In genomic region chr3:63303238-63303637, GRCh38 we compare ENCODE assay signal across 21 cellular contexts. TPM values are rescaled to one million over a fixed set of nuclear protein-coding genes. Genes with fewer than 3 reads are reported as not detected.
DNase-seq lines count a peak whose midpoint lies in the region; ATAC-seq, FAIRE-seq and TF ChIP-seq lines count a peak whose summit lies in the region.
"Had no signal": no experiment of that assay in that cellular context is flagged by ENCODE, and none has a peak within 500 bp of the region (broad histone marks: within the 10 kb centered on the region; RNA-seq: fewer than 3 reads in every experiment).

No MANE protein-coding gene starts in this region.

- no peak overlapping the region for H2AK5ac ChIP-seq in H1 (ENCODE audit: low read depth, low read length)

- H4K20me1 ChIP-seq in PC-3 (ENCODE audit: low read length) (no peaks in the 10 kb centered on the region), H1 (replicated peaks in 1 of 2; ENCODE audit: control insufficient read depth in 1 of 2, insufficient read depth in 2 of 2, low read length in 2 of 2) (peaks cover 1 to 2% of the 10 kb centered on the region in 2 experiments)

- no peaks in the 10 kb centered on the region for H3K79me2 ChIP-seq in PC-3 (ENCODE audit: low read length)
- no peaks in the 10 kb centered on the region for H3K79me2 ChIP-seq in H1 (ENCODE audit: control insufficient read depth in 1 of 2, insufficient read depth in 2 of 2, low read length in 2 of 2)

- no peak overlapping the region for H3K23ac ChIP-seq in H1 (ENCODE audit: insufficient read length)

- H3K27me3 Mint-ChIP-seq in mesothelial cell of epicardium (ENCODE audit: low read depth), result peaks cover 3% of the 10 kb centered on the region
- H3K27me3 Mint-ChIP-seq in activated CD4-positive, alpha-beta T cell treated with anti-CD3 and anti-CD28 coated beads, Interleukin-2, amount 10 ng/mL, durations not matched to agents 24 days and 14 days, result no peaks in the 10 kb centered on the region

- H3K9me2 ChIP-seq in PC-3 (replicated peaks; ENCODE audit: low read length), result no peaks in the 10 kb centered on the region

- H3K56ac ChIP-seq in H1 (replicated peaks; ENCODE audit: insufficient read length, low read depth, low read length), result no peak overlapping the region

- H3K27ac Mint-ChIP-seq in mesothelial cell of epicardium, result peak overlapping the region; percentile 92
- no peak overlapping the region for H3K27ac Mint-ChIP-seq in activated CD4-positive, alpha-beta T cell treated with anti-CD3 and anti-CD28 coated beads, Interleukin-2, amount 10 ng/mL, durations not matched to agents 24 days and 14 days
- H3K27ac Mint-ChIP-seq: CD14-positive monocyte; CD8-positive, alpha-beta T cell; HFFc6 had no signal

- POLR2A ChIA-PET in PC-3 (lab: Charles Lee; ENCODE audit: unreplicated experiment) (interaction anchor here (0.6 kb wide), 1 partner anchor 518 kb away, joined by 10 read pairs; no protein-coding TSS in a partner anchor), H1 (lab: Charles Lee; ENCODE audit: partially characterized antibody) (no interaction called here)

- no peak overlapping the region for H2BK20ac ChIP-seq in H1 (ENCODE audit: low read length)

- H3K27me3 ChIP-seq in PC-3 (ENCODE audit: low read length) (no peaks in the 10 kb centered on the region), H1 (replicated peaks in 1 of 4; ENCODE audit: control insufficient read depth in 3 of 4, extremely low read depth in 1 of 4, insufficient read depth in 3 of 4, low read length in 3 of 4) (peaks cover 24 to 51% (median 35%) of the 10 kb centered on the region in 4 experiments), right atrium auricular region (no peaks in the 10 kb centered on the region), heart right ventricle (no peaks in the 10 kb centered on the region)

- H3K18ac ChIP-seq in H1 (ENCODE audit: extremely low read depth, low read length), result no peak overlapping the region

- no peak overlapping the region for H3K14ac ChIP-seq in H1 (ENCODE audit: insufficient read length)

- no peaks in the 10 kb centered on the region for H3K36me3 ChIP-seq in PC-3 (ENCODE audit: low read depth, low read length)
- no peaks in the 10 kb centered on the region for H3K36me3 ChIP-seq in H1 (ENCODE audit: control insufficient read depth in 2 of 4, insufficient read depth in 4 of 4, low read length in 3 of 4)
- H3K36me3 ChIP-seq in right atrium auricular region, result no peaks in the 10 kb centered on the region
- no peaks in the 10 kb centered on the region for H3K36me3 ChIP-seq in heart right ventricle

- peaks cover 6% of the 10 kb centered on the region for H3K9me3 Mint-ChIP-seq in mesothelial cell of epicardium
- H3K9me3 Mint-ChIP-seq in activated CD4-positive, alpha-beta T cell treated with anti-CD3 and anti-CD28 coated beads, Interleukin-2, amount 10 ng/mL, durations not matched to agents 24 days and 14 days, result no peaks in the 10 kb centered on the region
- H3K9me3 Mint-ChIP-seq: HFFc6 had no signal

- H2BK12ac ChIP-seq in H1 (ENCODE audit: low read depth, low read length), result no peak overlapping the region

- no peak overlapping the region for H3K4me3 ChIP-seq in PC-3 (ENCODE audit: low read length)
- no peak overlapping the region for H3K4me3 ChIP-seq in H1 (ENCODE audit: extremely low read depth in 1 of 4, insufficient read depth in 2 of 4, low read depth in 3 of 4, low read length in 4 of 4)
- H3K4me3 ChIP-seq in right atrium auricular region, result no peak overlapping the region
- no peak overlapping the region for H3K4me3 ChIP-seq in heart right ventricle
- H3K4me3 ChIP-seq: A549 had no signal

- no peak overlapping the region for H2BK120ac ChIP-seq in H1 (replicated peaks; ENCODE audit: low read depth, low read length)

- no peaks in the 10 kb centered on the region for H3F3A ChIP-seq in PC-3 (ENCODE audit: low read length, unreplicated experiment)

- H4K5ac ChIP-seq in H1 (ENCODE audit: insufficient read length, low read depth, low read length), result no peak overlapping the region

- H3K9ac ChIP-seq in PC-3 (ENCODE audit: low read length) (no peak overlapping the region), H1 (replicated peaks in 1 of 4; ENCODE audit: extremely low read depth in 1 of 4, low read depth in 3 of 4, low read length in 3 of 4) (no peak overlapping the region)

- intact Hi-C loops in PC-3 (cut with micrococcal nuclease) (no loop called here), heart right ventricle (cut with DNase I) (no loop called here)
- intact Hi-C loops in activated CD4-positive, alpha-beta T cell treated with anti-CD3 and anti-CD28 coated beads, Interleukin-2, amount 10 ng/mL, durations not matched to agents 24 days and 14 days (cut with micrococcal nuclease), result no loop called here

- CTCF ChIA-PET in PC-3 (lab: Charles Lee) (no interaction called here), H1 (lab: Charles Lee; ENCODE audit: partially characterized antibody) (interaction anchor here (1.5 kb wide), 1 partner anchor 681 kb away, joined by 4 read pairs; no protein-coding TSS in a partner anchor)

- TF ChIP-seq CTCF in PC-3 (conservative IDR thresholded peaks at IDR 0.05; ENCODE audit: low read depth, low read length), result no peak
- no peak for TF ChIP-seq CTCF in H1 (IDR thresholded peaks at IDR 0.05; ENCODE audit: control extremely low read depth in 1 of 3, insufficient read depth in 1 of 3, low read depth in 1 of 3, low read length in 3 of 3)
- TF ChIP-seq CTCF in mesothelial cell of epicardium (IDR thresholded peaks at IDR 0.05; ENCODE audit: unreplicated experiment), result no peak
- no peak for TF ChIP-seq CTCF in right atrium auricular region (IDR thresholded peaks at IDR 0.05)
- no peak for TF ChIP-seq CTCF in heart right ventricle (IDR thresholded peaks at IDR 0.05)

- peaks cover 9% of the 10 kb centered on the region for H3K4me1 Mint-ChIP-seq in mesothelial cell of epicardium
- no peaks in the 10 kb centered on the region for H3K4me1 Mint-ChIP-seq in activated CD4-positive, alpha-beta T cell treated with anti-CD3 and anti-CD28 coated beads, Interleukin-2, amount 10 ng/mL, durations not matched to agents 24 days and 14 days
- H3K4me1 Mint-ChIP-seq: CD14-positive monocyte had no signal

- 0 out of 2 replicates have a peak, but pooled peaks cover 4% of the 10 kb centered on the region for H3K9me3 ChIP-seq in PC-3 (ENCODE audit: low read length)
- 0 out of 4 replicates have a peak, but pooled peaks cover 0 to 4% of the 10 kb centered on the region in 2 experiments for H3K9me3 ChIP-seq in H1 (ENCODE audit: insufficient read depth in 2 of 2, low read depth in 1 of 2, low read length in 1 of 2)
- no peaks in the 10 kb centered on the region for H3K9me3 ChIP-seq in right atrium auricular region
- H3K9me3 ChIP-seq in heart right ventricle, result peaks cover 0 to under 1% (median 0%) of the 10 kb centered on the region in 11 donors
- H3K9me3 ChIP-seq: A549, Caco-2 had no signal

- H3K79me1 ChIP-seq in H1 (ENCODE audit: low read depth, low read length), result no peaks in the 10 kb centered on the region

- DNase-seq in HPDE6-E6E7 (ENCODE audit: extremely low spot score), result peak; percentile 0
- DNase-seq in PC-3, result peak; percentile 5
- DNase-seq in H1 (ENCODE audit: low read depth in 1 of 2, low spot score in 2 of 2), result no peak
- no peak for DNase-seq in mesothelial cell of epicardium (ENCODE audit: low spot score in 2 of 2, unreplicated experiment in 2 of 2)
- DNase-seq in right atrium auricular region (ENCODE audit: low spot score), result no peak
- DNase-seq in activated CD4-positive, alpha-beta T cell treated with anti-CD3 and anti-CD28 coated beads, Interleukin-2, amount 10 ng/mL, durations not matched to agents 24 days and 14 days, result no peak
- DNase-seq in heart right ventricle, result no peak
- DNase-seq: Caco-2; CD8-positive, alpha-beta T cell; DMS53; GF-D8; HCEC 1CT; HFFc6; IMR-90 had no signal

- no peak for TF ChIP-seq RAD21 in H1 (IDR thresholded peaks at IDR 0.05 in 1 of 2, conservative IDR thresholded peaks at IDR 0.05 in 1 of 2; ENCODE audit: low read depth in 2 of 2, low read length in 2 of 2)

- TF ChIP-seq EP300 in H1 (IDR thresholded peaks at IDR 0.05; ENCODE audit: borderline replicate concordance in 1 of 2, low read depth in 2 of 2, low read length in 2 of 2), result no peak

- no TSS peak for BruUV-seq in PC-3 (replicated peaks; lab: Mats Ljungman, UMichigan)

- H2AFZ ChIP-seq in PC-3 (ENCODE audit: low read length) (no peak overlapping the region), H1 (ENCODE audit: low read length) (no peak overlapping the region)

- no peaks in the 10 kb centered on the region for H3K36me3 Mint-ChIP-seq in mesothelial cell of epicardium
- H3K36me3 Mint-ChIP-seq in activated CD4-positive, alpha-beta T cell treated with anti-CD3 and anti-CD28 coated beads, Interleukin-2, amount 10 ng/mL, durations not matched to agents 24 days and 14 days (ENCODE audit: low read depth), result no peaks in the 10 kb centered on the region
- H3K36me3 Mint-ChIP-seq: CD14-positive monocyte; CD8-positive, alpha-beta T cell had no signal

- H3K4me2 ChIP-seq in PC-3 (ENCODE audit: low read length) (no peak overlapping the region), H1 (ENCODE audit: insufficient read depth in 1 of 2, low read depth in 2 of 2, low read length in 2 of 2) (no peak overlapping the region)
- H3K4me2 ChIP-seq: A549 had no signal

- 67% methylated on average over 1 of the region's 1 CpG; no CpG with 5 or more reads in 1 of the 2 experiments for WGBS in H1 (ENCODE audit: extremely low coverage in 1 of 2, insufficient coverage in 1 of 2, insufficient read length in 1 of 2, insufficient replicate concordance in 2 of 2, low coverage in 1 of 2, low lambda C conversion rate in 2 of 2, missing lambda C conversion rate in 1 of 2), 2 experiments
- WGBS in heart right ventricle, 2 donors, result 50 to 74% methylated on average over 1 of the region's 1 CpG

- peak; percentile 24 for FAIRE-seq in H1 (lab: Jason Lieb, UNC)
- FAIRE-seq: A549 had no signal

- H3K27ac ChIP-seq in PC-3 (ENCODE audit: low read length) (no peak overlapping the region), H1 (ENCODE audit: low read depth, low read length) (no peak overlapping the region), right atrium auricular region (no peak overlapping the region), heart right ventricle (no peak overlapping the region)
- H3K27ac ChIP-seq: A549 had no signal

- H2BK5ac ChIP-seq in H1 (ENCODE audit: low read depth, low read length), result no peak overlapping the region

- TF ChIP-seq POLR2A in H1 (IDR thresholded peaks at IDR 0.05; ENCODE audit: control extremely low read depth in 1 of 2, low read depth in 2 of 2, low read length in 2 of 2), result no peak

- ATAC-seq in PC-3, result no peak
- no peak for ATAC-seq in HG03280 (IDR thresholded peaks at IDR 0.05; ENCODE audit: unreplicated experiment)
- ATAC-seq in heart right ventricle, result no peak
- ATAC-seq: A549; CD8-positive, alpha-beta T cell had no signal

- no peak overlapping the region for H2BK15ac ChIP-seq in H1 (ENCODE audit: low read length)

- no peak overlapping the region for H3K4ac ChIP-seq in H1 (replicated peaks; ENCODE audit: insufficient read length, low read depth, low read length)

- H4K8ac ChIP-seq in H1 (ENCODE audit: extremely low read depth, insufficient read depth, low read length), result no peak overlapping the region

- no peak overlapping the region for H3K4me3 Mint-ChIP-seq in mesothelial cell of epicardium
- no peak overlapping the region for H3K4me3 Mint-ChIP-seq in activated CD4-positive, alpha-beta T cell treated with anti-CD3 and anti-CD28 coated beads, Interleukin-2, amount 10 ng/mL, durations not matched to agents 24 days and 14 days
- H3K4me3 Mint-ChIP-seq: CD14-positive monocyte; CD8-positive, alpha-beta T cell; HFFc6 had no signal

- H3K23me2 ChIP-seq in H1 (ENCODE audit: low read depth, low read length), result no peaks in the 10 kb centered on the region

- H3K4me1 ChIP-seq in PC-3 (ENCODE audit: insufficient read depth, low read length) (no peaks in the 10 kb centered on the region), H1 (replicated peaks in 1 of 4; ENCODE audit: control insufficient read depth in 3 of 4, insufficient read depth in 4 of 4, low read length in 3 of 4) (no peaks in the 10 kb centered on the region), right atrium auricular region (no peaks in the 10 kb centered on the region), heart right ventricle (no peaks in the 10 kb centered on the region)
- H3K4me1 ChIP-seq: A549, Caco-2 had no signal

- no peak overlapping the region for H4K91ac ChIP-seq in H1 (replicated peaks; ENCODE audit: insufficient read length, low read length)

RNA-seq across cellular contexts. Expression of gene SYNPR, which starts 25.1 kb away (rescaled TPM):
- total RNA-seq in PC-3 (2014; rRNA removed), result not detected in 2 replicates
- total RNA-seq in H1 (2021; fragmentation: NEBNext Ultra II Directional; extraction: Animal tissue kit (Norgen Biotek cat#: 25700)), result 0.54 and 0.99 TPM in 2 replicates
- 0.39 and 0.46 TPM in 2 replicates for polyA plus RNA-seq in H1 (2011; rRNA removed)
- 0.56 TPM for polyA plus RNA-seq in H1 (2011; cell fraction: cytosol; rRNA removed)
- 0.88 TPM for polyA plus RNA-seq in H1 (2011; cell fraction: nucleus; rRNA removed)
- polyA plus RNA-seq in H1 (2012, experiment 1 of 2), result 0.23 to 1.1 TPM (median 0.96 TPM) in 4 replicates
- polyA plus RNA-seq in H1 (2012, experiment 2 of 2), result 0.25 TPM
- 0.47 TPM for polyA plus RNA-seq in H1 (2013, experiment 1 of 2)
- 0.63 TPM for polyA plus RNA-seq in H1 (2013, experiment 2 of 2)
- 0.25 and 0.41 TPM in 2 replicates for polyA minus RNA-seq in H1 (2011; rRNA and poly(A)+ RNA removed)
- polyA minus RNA-seq in H1 (2011; cell fraction: cytosol; rRNA and poly(A)+ RNA removed), result 1.6 TPM
- polyA minus RNA-seq in H1 (2011; cell fraction: nucleus; rRNA and poly(A)+ RNA removed), result 2.5 TPM
- total RNA-seq in mesothelial cell of epicardium, result 3.7 to 3.8 TPM (median 3.7 TPM) in 3 replicates
- total RNA-seq in right atrium auricular region, result 1 to 10 TPM; 2.7 to 8.3 TPM
- not detected in 2 replicates for total RNA-seq in activated CD4-positive, alpha-beta T cell treated with anti-CD3 and anti-CD28 coated beads, Interleukin-2, amount 10 ng/mL, durations not matched to agents 24 days and 14 days
- under 1 TPM in 4 of 10 donors, not detected in 6; 0.42 to 0.71 (median 0.43) TPM for total RNA-seq in heart right ventricle
- under 1 TPM in 1 of 2 donors, not detected in 1; 0.01 TPM for polyA plus RNA-seq in heart right ventricle
- total RNA-seq: Caco-2; CD8-positive, alpha-beta T cell; H4; HFFc6; HT-29; IMR-90 had no signal
- polyA plus RNA-seq: A549, AG04450, BJ, CD14-positive monocyte, IMR-90 had no signal

Comparison
In these comparisons a context has a peak if more than half of its experiments do, and no peak if none do; other contexts are left out.
1. DNase-seq: peak in HPDE6-E6E7 (single experiment) and PC-3 (single experiment); none in H1 (0 of 2), mesothelial cell of epicardium (0 of 2), right atrium auricular region (single experiment), activated CD4-positive, alpha-beta T cell treated with anti-CD3 and anti-CD28 coated beads, Interleukin-2, amount 10 ng/mL, durations not matched to agents 24 days and 14 days (single experiment) and heart right ventricle (0 of 2).